ENCODE assay signal across 29 cellular contexts in the genomic region with DNA sequence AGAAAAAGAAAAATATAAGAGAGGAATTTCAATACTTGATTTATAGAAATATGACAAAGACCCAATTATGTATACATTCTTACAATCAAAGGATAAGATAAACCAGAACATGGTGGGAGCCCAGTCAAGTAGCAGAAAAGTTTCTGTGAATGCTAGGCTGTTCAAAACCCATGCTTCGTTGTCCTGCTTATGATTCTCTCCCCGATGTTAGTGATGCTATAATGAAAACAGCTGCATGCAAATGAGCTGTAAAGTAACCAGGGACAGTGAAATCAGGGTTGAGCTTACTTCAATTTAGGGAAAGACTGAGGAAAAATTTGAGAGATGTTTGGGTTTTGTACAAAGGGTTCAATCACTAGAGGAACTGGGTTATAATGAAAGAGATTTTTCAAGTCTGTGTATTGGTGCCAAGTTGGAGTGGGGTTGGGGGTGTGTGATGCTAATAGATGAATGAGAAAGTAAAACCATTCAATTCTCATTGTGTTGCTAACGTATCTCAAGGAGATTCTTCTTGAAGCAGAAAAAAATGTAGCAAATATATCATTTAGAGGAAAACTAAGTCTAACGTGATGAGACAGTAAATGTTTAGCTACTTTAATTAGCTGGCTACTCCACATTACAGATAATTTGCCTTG.
DNase-seq lines count a peak whose midpoint lies in the region; ATAC-seq, FAIRE-seq and TF ChIP-seq lines count a peak whose summit lies in the region.
"Had no signal": no experiment of that assay in that cellular context is flagged by ENCODE, and none has a peak within 500 bp of the region (broad histone marks: within the 10 kb centered on the region; RNA-seq: fewer than 3 reads in every experiment).

No MANE protein-coding gene starts in this region.

- no peak for TF ChIP-seq CTCF in GM12865 (IDR thresholded peaks at IDR 0.05; ENCODE audit: insufficient read depth, low read depth, low read length, missing control alignments)

- H3K4me3 ChIP-seq in GM12865 (ENCODE audit: low read depth, low read length), result no peak overlapping the region
- H3K4me3 ChIP-seq: BLaER1 treated with 17β-estradiol and CSF1 and Interleukin-3, amounts not matched to agents 10 nM and 100 nM; GM23248; MG63; sigmoid colon had no signal

- FAIRE-seq in colon (lab: Jason Lieb, UNC), result peak; percentile 51
- FAIRE-seq: bronchial epithelial cell, HTR-8/SVneo, RCC 7860 had no signal

- DNase-seq in GM12865 (ENCODE audit: low read depth) (peak; percentile 2), NAMALWA (ENCODE audit: low spot score) (peak; percentile 1), GDM1 (lab: John Stamatoyannopoulos, UW) (no peak), SIG-M5 (lab: John Stamatoyannopoulos, UW) (no peak)
- DNase-seq: activated B cell treated with CpG ODN at 0.5 μM for 24 hours; activated CD4-positive, alpha-beta T cell treated with anti-CD3 and anti-CD28 coated beads, Interleukin-2, amount 50 U/mL, for 4 hours; activated naive CD4-positive, alpha-beta T cell treated with anti-CD3 and anti-CD28 coated beads for 36 hours; Caco-2; DMS79; effector CD4-positive, alpha-beta T cell; glutamatergic neuron; GM23248; islet precursor cell; KBM-7; left ventricle myocardium superior; MG63; NCI-H1436; NCI-H510A treated with DMSO at 0.1 percent for 48 hours; sigmoid colon; stimulated activated CD4-positive, alpha-beta T cell treated with anti-CD3 and anti-CD28 coated beads, Interleukin-4, amount 100 ng/mL, for 24 hours; substantia nigra had no signal

- ATAC-seq in GM19351 (IDR thresholded peaks at IDR 0.05; ENCODE audit: unreplicated experiment) (peak; percentile 37), GM19023 (IDR thresholded peaks at IDR 0.05; ENCODE audit: unreplicated experiment) (no peak), GM19395 (IDR thresholded peaks at IDR 0.05; ENCODE audit: unreplicated experiment) (no peak)
- ATAC-seq: left ventricle myocardium superior had no signal

Comparison
In these comparisons a context has a peak if more than half of its experiments do, and no peak if none do; other contexts are left out.
1. DNase-seq: peak in GM12865 (single experiment) and NAMALWA (single experiment); none in GDM1 (single experiment) and SIG-M5 (single experiment).